In genomic region chr12:6635856-6636521, GRCh38 we compare ENCODE assay signal across 8 cellular contexts. TPM values are rescaled to one million over a fixed set of nuclear protein-coding genes. Genes with fewer than 3 reads are reported as not detected.
A peak's percentile ranks its signal among the peaks of the same experiment; 100 is the strongest.
DNase-seq lines count a peak whose midpoint lies in the region; ATAC-seq and FAIRE-seq lines count a peak whose summit lies in the region.

TSS of gene LPAR5 (minus strand) at chr12:6635959. CDS start at chr12:6621248, 14,711 bp downstream.

- no peak within 1 kb of the TSS for H2BK12ac ChIP-seq in trophoblast cell (ENCODE audit: low read length)

- no peaks in the 10 kb centered on the region for H3K79me1 ChIP-seq in trophoblast cell (ENCODE audit: low read length)

- no peaks in the 10 kb centered on the region for H3K27me3 ChIP-seq in trophoblast cell (ENCODE audit: insufficient read depth, low read length)

- no peak within 1 kb of the TSS for H2BK120ac ChIP-seq in trophoblast cell (ENCODE audit: insufficient read depth, low read length, poor library complexity)

- no peaks in the 10 kb centered on the region for H3K36me3 Mint-ChIP-seq in activated T-cell treated with anti-CD3 and anti-CD28 coated beads, Interleukin-2, amount 50 U/mL, for 24 hours (ENCODE audit: low read depth)
- H3K36me3 Mint-ChIP-seq in IgD-negative memory B cell = no peaks in the 10 kb centered on the region
- no peaks in the 10 kb centered on the region for H3K36me3 Mint-ChIP-seq in activated naive CD8-positive, alpha-beta T cell

- no peaks in the 10 kb centered on the region for H3K9me3 Mint-ChIP-seq in activated T-cell treated with anti-CD3 and anti-CD28 coated beads, Interleukin-2, amount 50 U/mL, for 24 hours
- H3K9me3 Mint-ChIP-seq in IgD-negative memory B cell = no peaks in the 10 kb centered on the region
- no peaks in the 10 kb centered on the region for H3K9me3 Mint-ChIP-seq in activated naive CD8-positive, alpha-beta T cell (ENCODE audit: low read depth)

- H3K4ac ChIP-seq in trophoblast cell (ENCODE audit: low read depth, low read length) = no peak within 1 kb of the TSS

- peak within 1 kb of the TSS; percentile 72 for H3K4me3 Mint-ChIP-seq in activated T-cell treated with anti-CD3 and anti-CD28 coated beads, Interleukin-2, amount 50 U/mL, for 24 hours
- peak within 1 kb of the TSS; percentile 89 to 98 (median 96) for H3K4me3 Mint-ChIP-seq in IgD-negative memory B cell
- peak within 1 kb of the TSS; percentile 81 for H3K4me3 Mint-ChIP-seq in activated naive CD8-positive, alpha-beta T cell

- no peak within 1 kb of the TSS for H2BK5ac ChIP-seq in trophoblast cell (ENCODE audit: low read depth, low read length, poor library complexity)

- no peak within 1 kb of the TSS for H4K12ac ChIP-seq in trophoblast cell (ENCODE audit: low read depth, low read length)

- H3K14ac ChIP-seq in trophoblast cell (ENCODE audit: low read length) = no peak within 1 kb of the TSS

- no peak within 1 kb of the TSS for H2AFZ ChIP-seq in trophoblast cell (ENCODE audit: insufficient read depth, low read length, poor library complexity)

- peak; percentile 62 for DNase-seq in activated T-cell treated with anti-CD3 and anti-CD28 coated beads, Interleukin-2, amount 50 U/mL, for 24 hours
- no peak for DNase-seq in activated T-cell treated with anti-CD3 and anti-CD28 coated beads, Interleukin-2, amount 50 U/mL, for 1 hour
- DNase-seq in left lobe of liver (ENCODE audit: low spot score) (no peak), urothelium cell line (ENCODE audit: low spot score) (peak; percentile 85), trophoblast cell (no peak)

- no peak within 1 kb of the TSS for H3K4me2 ChIP-seq in trophoblast cell (ENCODE audit: low read length)

- peak; percentile 87 for FAIRE-seq in urothelium cell line (lab: Jason Lieb, UNC)

- no peaks in the 10 kb centered on the region for H3K79me2 ChIP-seq in trophoblast cell (ENCODE audit: control insufficient read depth, insufficient read depth, low read length, poor library complexity)

- H3K4me1 Mint-ChIP-seq in activated T-cell treated with anti-CD3 and anti-CD28 coated beads, Interleukin-2, amount 50 U/mL, for 24 hours (ENCODE audit: low read depth) = peaks cover 51% of the 10 kb centered on the region
- peaks cover 45 to 53% (median 47%) of the 10 kb centered on the region in 3 donors for H3K4me1 Mint-ChIP-seq in IgD-negative memory B cell
- H3K4me1 Mint-ChIP-seq in activated naive CD8-positive, alpha-beta T cell (ENCODE audit: low read depth) = peaks cover 56% of the 10 kb centered on the region

- H4K8ac ChIP-seq in trophoblast cell (ENCODE audit: low read depth, low read length) = no peak within 1 kb of the TSS

- no peak within 1 kb of the TSS for H4K91ac ChIP-seq in trophoblast cell (ENCODE audit: low read depth, low read length)

- no peak within 1 kb of the TSS for H3K23ac ChIP-seq in trophoblast cell (ENCODE audit: low read length)

- H3K9ac ChIP-seq in trophoblast cell (ENCODE audit: low read length) = no peak within 1 kb of the TSS

- H3K27me3 Mint-ChIP-seq in activated T-cell treated with anti-CD3 and anti-CD28 coated beads, Interleukin-2, amount 50 U/mL, for 24 hours = no peaks in the 10 kb centered on the region
- peaks cover 2% of the 10 kb centered on the region for H3K27me3 Mint-ChIP-seq in IgD-negative memory B cell
- no peaks in the 10 kb centered on the region for H3K27me3 Mint-ChIP-seq in activated naive CD8-positive, alpha-beta T cell

- no peaks in the 10 kb centered on the region for H3K36me3 ChIP-seq in trophoblast cell (ENCODE audit: control insufficient read depth in 1 of 2, insufficient read depth in 2 of 2, low read length in 2 of 2)

- H3K4me1 ChIP-seq in trophoblast cell (ENCODE audit: control insufficient read depth in 1 of 2, insufficient read depth in 2 of 2, low read length in 2 of 2) = peaks cover 17 to 18% of the 10 kb centered on the region in 2 experiments

- no CpG with 5 or more reads among the region's 17 CpGs for WGBS in trophoblast cell (ENCODE audit: extremely low coverage, insufficient coverage, insufficient read length)

- no peak within 1 kb of the TSS for H2AK5ac ChIP-seq in trophoblast cell (ENCODE audit: low read length)

- ATAC-seq in left lobe of liver = peak; percentile 59
- no peak for ATAC-seq in GM21526 (IDR thresholded peaks at IDR 0.05; ENCODE audit: low FRiP score, unreplicated experiment)

- H3K18ac ChIP-seq in trophoblast cell (ENCODE audit: low read length) = no peak within 1 kb of the TSS

- no peak within 1 kb of the TSS for H3K4me3 ChIP-seq in trophoblast cell (ENCODE audit: low read depth, low read length)

- H3K9me3 ChIP-seq in trophoblast cell (ENCODE audit: insufficient read depth, low read depth, low read length) = no peaks in the 10 kb centered on the region

- no peak within 1 kb of the TSS for H3K27ac ChIP-seq in trophoblast cell (ENCODE audit: low read depth, low read length)

- peak within 1 kb of the TSS; percentile 89 for H3K27ac Mint-ChIP-seq in activated T-cell treated with anti-CD3 and anti-CD28 coated beads, Interleukin-2, amount 50 U/mL, for 24 hours
- H3K27ac Mint-ChIP-seq in IgD-negative memory B cell = peak within 1 kb of the TSS; percentile 79 to 96 (median 94)
- H3K27ac Mint-ChIP-seq in activated naive CD8-positive, alpha-beta T cell = peak within 1 kb of the TSS; percentile 97

RNA-seq across cellular contexts. Expression of gene LPAR5, which starts in this region (rescaled TPM):
- 63.6 TPM for polyA plus RNA-seq in IgD-negative memory B cell
- total RNA-seq in left lobe of liver = 0.88 TPM
- 0.19 and 0.22 TPM in 2 replicates for polyA plus RNA-seq in trophoblast cell (2013)

Comparison
In these comparisons a context has a peak if more than half of its experiments do, and no peak if none do; other contexts are left out.
1. DNase-seq: peak in activated T-cell treated with anti-CD3 and anti-CD28 coated beads, Interleukin-2, amount 50 U/mL, for 24 hours (single experiment) and urothelium cell line (single experiment); none in activated T-cell treated with anti-CD3 and anti-CD28 coated beads, Interleukin-2, amount 50 U/mL, for 1 hour (single experiment), left lobe of liver (single experiment) and trophoblast cell (0 of 2).
2. Peak in ATAC-seq in left lobe of liver; RNA of the gene not detected or under 1 TPM.
3. Peak in every context shown above with its lines, with median percentiles within 50 percentile points of each other: H3K27ac Mint-ChIP-seq and H3K4me3 Mint-ChIP-seq.